In the genomic region with DNA sequence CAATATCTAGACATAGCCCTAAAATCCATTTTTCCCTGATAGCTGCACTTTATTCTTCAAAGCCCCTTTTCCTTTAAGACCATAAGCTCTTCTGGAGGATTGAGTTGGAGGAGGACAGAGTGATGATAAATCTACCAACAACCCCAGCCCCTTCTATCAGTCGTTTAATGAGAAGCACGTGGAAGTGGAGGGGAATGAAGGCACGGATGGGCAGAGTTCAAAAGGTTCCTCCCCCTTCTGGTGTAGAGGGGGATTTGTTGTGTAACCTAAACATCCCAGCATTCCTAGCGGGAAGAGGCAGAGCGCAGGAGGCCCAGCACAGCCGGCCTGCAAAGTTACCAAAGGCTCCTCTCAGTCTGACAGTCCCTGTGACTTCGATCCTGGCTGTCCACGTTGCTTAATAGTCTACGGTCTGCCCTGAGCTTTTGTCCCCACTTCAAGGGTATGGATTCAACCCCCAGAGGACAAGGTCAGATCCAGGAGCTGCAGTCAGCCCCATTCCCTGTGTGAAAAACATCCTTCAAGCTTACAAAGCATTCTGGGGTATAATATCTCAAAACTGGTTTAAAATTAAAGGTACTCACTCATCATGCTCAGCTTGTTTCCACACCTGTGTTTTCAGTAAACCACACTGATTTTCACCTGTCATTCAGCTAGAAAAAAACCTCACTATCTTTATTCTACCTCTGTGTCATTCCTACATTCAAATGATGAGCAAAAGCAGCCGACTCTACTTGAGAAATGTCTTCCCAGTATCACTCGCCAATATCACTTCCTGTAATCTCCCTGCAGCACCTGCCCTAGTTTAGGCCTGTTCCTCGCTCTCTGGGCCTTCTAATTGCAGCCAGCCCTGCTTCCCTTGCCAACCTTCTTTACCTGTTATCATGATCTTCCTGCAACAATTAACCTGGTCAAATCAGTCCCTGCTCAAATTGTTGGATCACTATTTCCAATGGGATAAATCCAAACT, we compare ENCODE assay signal across 1 cellular context.
TF ChIP-seq lines count a peak whose summit lies in the region.

No MANE protein-coding gene starts in this region.

TF ChIP-seq in HepG2, 621 proteins besides CTCF, POLR2A, EP300 and RAD21 (continued from another document and continues in another):
- TF ChIP-seq, protein P1, sequence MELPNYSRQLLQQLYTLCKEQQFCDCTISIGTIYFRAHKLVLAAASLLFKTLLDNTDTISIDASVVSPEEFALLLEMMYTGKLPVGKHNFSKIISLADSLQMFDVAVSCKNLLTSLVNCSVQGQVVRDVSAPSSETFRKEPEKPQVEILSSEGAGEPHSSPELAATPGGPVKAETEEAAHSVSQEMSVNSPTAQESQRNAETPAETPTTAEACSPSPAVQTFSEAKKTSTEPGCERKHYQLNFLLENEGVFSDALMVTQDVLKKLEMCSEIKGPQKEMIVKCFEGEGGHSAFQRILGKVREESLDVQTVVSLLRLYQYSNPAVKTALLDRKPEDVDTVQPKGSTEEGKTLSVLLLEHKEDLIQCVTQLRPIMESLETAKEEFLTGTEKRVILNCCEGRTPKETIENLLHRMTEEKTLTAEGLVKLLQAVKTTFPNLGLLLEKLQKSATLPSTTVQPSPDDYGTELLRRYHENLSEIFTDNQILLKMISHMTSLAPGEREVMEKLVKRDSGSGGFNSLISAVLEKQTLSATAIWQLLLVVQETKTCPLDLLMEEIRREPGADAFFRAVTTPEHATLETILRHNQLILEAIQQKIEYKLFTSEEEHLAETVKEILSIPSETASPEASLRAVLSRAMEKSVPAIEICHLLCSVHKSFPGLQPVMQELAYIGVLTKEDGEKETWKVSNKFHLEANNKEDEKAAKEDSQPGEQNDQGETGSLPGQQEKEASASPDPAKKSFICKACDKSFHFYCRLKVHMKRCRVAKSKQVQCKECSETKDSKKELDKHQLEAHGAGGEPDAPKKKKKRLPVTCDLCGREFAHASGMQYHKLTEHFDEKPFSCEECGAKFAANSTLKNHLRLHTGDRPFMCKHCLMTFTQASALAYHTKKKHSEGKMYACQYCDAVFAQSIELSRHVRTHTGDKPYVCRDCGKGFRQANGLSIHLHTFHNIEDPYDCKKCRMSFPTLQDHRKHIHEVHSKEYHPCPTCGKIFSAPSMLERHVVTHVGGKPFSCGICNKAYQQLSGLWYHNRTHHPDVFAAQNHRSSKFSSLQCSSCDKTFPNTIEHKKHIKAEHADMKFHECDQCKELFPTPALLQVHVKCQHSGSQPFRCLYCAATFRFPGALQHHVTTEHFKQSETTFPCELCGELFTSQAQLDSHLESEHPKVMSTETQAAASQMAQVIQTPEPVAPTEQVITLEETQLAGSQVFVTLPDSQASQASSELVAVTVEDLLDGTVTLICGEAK (IDR thresholded peaks at IDR 0.05): no peak
- TF ChIP-seq, protein P1 (CRISPR knock-in tag; IDR thresholded peaks at IDR 0.05): peak; percentile 73; the same call in 1 of the 2 replicates
- no peak for TF ChIP-seq ZNF557 (CRISPR knock-in tag; IDR thresholded peaks at IDR 0.05)
- TF ChIP-seq, protein P2, sequence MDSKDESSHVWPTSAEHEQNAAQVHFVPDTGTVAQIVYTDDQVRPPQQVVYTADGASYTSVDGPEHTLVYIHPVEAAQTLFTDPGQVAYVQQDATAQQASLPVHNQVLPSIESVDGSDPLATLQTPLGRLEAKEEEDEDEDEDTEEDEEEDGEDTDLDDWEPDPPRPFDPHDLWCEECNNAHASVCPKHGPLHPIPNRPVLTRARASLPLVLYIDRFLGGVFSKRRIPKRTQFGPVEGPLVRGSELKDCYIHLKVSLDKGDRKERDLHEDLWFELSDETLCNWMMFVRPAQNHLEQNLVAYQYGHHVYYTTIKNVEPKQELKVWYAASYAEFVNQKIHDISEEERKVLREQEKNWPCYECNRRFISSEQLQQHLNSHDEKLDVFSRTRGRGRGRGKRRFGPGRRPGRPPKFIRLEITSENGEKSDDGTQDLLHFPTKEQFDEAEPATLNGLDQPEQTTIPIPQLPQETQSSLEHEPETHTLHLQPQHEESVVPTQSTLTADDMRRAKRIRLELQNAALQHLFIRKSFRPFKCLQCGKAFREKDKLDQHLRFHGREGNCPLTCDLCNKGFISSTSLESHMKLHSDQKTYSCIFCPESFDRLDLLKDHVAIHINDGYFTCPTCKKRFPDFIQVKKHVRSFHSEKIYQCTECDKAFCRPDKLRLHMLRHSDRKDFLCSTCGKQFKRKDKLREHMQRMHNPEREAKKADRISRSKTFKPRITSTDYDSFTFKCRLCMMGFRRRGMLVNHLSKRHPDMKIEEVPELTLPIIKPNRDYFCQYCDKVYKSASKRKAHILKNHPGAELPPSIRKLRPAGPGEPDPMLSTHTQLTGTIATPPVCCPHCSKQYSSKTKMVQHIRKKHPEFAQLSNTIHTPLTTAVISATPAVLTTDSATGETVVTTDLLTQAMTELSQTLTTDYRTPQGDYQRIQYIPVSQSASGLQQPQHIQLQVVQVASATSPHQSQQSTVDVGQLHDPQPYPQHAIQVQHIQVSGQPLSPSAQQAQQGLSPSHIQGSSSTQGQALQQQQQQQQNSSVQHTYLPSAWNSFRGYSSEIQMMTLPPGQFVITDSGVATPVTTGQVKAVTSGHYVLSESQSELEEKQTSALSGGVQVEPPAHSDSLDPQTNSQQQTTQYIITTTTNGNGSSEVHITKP (CRISPR knock-in tag; IDR thresholded peaks at IDR 0.05; ENCODE audit: low read depth): peak; percentile 47; the same call in 1 of the 2 replicates
- peak; percentile 81; the same call in 1 of the 2 replicates for TF ChIP-seq ZNF160 (CRISPR knock-in tag; IDR thresholded peaks at IDR 0.05)
- no peak; the same call in 1 of the 2 replicates for TF ChIP-seq ZNF776 (CRISPR knock-in tag; IDR thresholded peaks at IDR 0.05)
- TF ChIP-seq, protein P3, sequence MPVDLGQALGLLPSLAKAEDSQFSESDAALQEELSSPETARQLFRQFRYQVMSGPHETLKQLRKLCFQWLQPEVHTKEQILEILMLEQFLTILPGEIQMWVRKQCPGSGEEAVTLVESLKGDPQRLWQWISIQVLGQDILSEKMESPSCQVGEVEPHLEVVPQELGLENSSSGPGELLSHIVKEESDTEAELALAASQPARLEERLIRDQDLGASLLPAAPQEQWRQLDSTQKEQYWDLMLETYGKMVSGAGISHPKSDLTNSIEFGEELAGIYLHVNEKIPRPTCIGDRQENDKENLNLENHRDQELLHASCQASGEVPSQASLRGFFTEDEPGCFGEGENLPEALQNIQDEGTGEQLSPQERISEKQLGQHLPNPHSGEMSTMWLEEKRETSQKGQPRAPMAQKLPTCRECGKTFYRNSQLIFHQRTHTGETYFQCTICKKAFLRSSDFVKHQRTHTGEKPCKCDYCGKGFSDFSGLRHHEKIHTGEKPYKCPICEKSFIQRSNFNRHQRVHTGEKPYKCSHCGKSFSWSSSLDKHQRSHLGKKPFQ (CRISPR knock-in tag; IDR thresholded peaks at IDR 0.05; ENCODE audit: insufficient replicate concordance): peak; percentile 88
- TF ChIP-seq, protein P4, sequence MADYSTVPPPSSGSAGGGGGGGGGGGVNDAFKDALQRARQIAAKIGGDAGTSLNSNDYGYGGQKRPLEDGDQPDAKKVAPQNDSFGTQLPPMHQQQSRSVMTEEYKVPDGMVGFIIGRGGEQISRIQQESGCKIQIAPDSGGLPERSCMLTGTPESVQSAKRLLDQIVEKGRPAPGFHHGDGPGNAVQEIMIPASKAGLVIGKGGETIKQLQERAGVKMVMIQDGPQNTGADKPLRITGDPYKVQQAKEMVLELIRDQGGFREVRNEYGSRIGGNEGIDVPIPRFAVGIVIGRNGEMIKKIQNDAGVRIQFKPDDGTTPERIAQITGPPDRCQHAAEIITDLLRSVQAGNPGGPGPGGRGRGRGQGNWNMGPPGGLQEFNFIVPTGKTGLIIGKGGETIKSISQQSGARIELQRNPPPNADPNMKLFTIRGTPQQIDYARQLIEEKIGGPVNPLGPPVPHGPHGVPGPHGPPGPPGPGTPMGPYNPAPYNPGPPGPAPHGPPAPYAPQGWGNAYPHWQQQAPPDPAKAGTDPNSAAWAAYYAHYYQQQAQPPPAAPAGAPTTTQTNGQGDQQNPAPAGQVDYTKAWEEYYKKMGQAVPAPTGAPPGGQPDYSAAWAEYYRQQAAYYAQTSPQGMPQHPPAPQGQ (CRISPR knock-in tag; IDR thresholded peaks at IDR 0.05; ENCODE audit: borderline replicate concordance): no peak
- peak; percentile 73; the same call in 1 of the 2 replicates for TF ChIP-seq DNMT3B (CRISPR knock-in tag; conservative IDR thresholded peaks at IDR 0.05)
- TF ChIP-seq ZNF143 (CRISPR knock-in tag; IDR thresholded peaks at IDR 0.05): peak; percentile 91
- TF ChIP-seq DPF2 (CRISPR knock-in tag; IDR thresholded peaks at IDR 0.05; ENCODE audit: borderline replicate concordance, low read depth): 0 out of 2 replicates have a peak, but pooled peaks have one; percentile 71
- no peak for TF ChIP-seq ZNF33A (CRISPR knock-in tag; IDR thresholded peaks at IDR 0.05; ENCODE audit: borderline replicate concordance)
- TF ChIP-seq, protein P5, sequence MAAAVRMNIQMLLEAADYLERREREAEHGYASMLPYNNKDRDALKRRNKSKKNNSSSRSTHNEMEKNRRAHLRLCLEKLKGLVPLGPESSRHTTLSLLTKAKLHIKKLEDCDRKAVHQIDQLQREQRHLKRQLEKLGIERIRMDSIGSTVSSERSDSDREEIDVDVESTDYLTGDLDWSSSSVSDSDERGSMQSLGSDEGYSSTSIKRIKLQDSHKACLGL (CRISPR knock-in tag; IDR thresholded peaks at IDR 0.05): no peak
- TF ChIP-seq PRPF4 (IDR thresholded peaks at IDR 0.05; ENCODE audit: low read depth, low read length, poor library complexity, severe bottlenecking): no peak
- no peak for TF ChIP-seq ZNF484 (CRISPR knock-in tag; IDR thresholded peaks at IDR 0.05; ENCODE audit: borderline replicate concordance, low read depth)
- no peak for TF ChIP-seq ZNF549 (CRISPR knock-in tag; IDR thresholded peaks at IDR 0.05)
- TF ChIP-seq SSRP1 (CRISPR knock-in tag; IDR thresholded peaks at IDR 0.05): no peak
- TF ChIP-seq JARID2 (CRISPR knock-in tag; IDR thresholded peaks at IDR 0.05; ENCODE audit: insufficient replicate concordance): no peak
- peak; percentile 53; the same call in 1 of the 2 replicates for TF ChIP-seq ATF1 (CRISPR knock-in tag; IDR thresholded peaks at IDR 0.05)
- peak; percentile 75 for TF ChIP-seq MED8 (CRISPR knock-in tag; IDR thresholded peaks at IDR 0.05; ENCODE audit: insufficient replicate concordance)
- peak; percentile 95 for TF ChIP-seq HNF4G (IDR thresholded peaks at IDR 0.05; ENCODE audit: borderline replicate concordance, low read depth, low read length)
- peak; percentile 83 for TF ChIP-seq HNF4G (CRISPR knock-in tag; IDR thresholded peaks at IDR 0.05; ENCODE audit: borderline replicate concordance, low read depth)
- no peak; the same call in 1 of the 2 replicates for TF ChIP-seq NFYC (CRISPR knock-in tag; IDR thresholded peaks at IDR 0.05)
- peak; percentile 93 for TF ChIP-seq SKI (IDR thresholded peaks at IDR 0.05; ENCODE audit: partially characterized antibody)
- no peak for TF ChIP-seq ZNF180 (CRISPR knock-in tag; IDR thresholded peaks at IDR 0.05; ENCODE audit: borderline replicate concordance, low read depth)
- TF ChIP-seq, protein P6, sequence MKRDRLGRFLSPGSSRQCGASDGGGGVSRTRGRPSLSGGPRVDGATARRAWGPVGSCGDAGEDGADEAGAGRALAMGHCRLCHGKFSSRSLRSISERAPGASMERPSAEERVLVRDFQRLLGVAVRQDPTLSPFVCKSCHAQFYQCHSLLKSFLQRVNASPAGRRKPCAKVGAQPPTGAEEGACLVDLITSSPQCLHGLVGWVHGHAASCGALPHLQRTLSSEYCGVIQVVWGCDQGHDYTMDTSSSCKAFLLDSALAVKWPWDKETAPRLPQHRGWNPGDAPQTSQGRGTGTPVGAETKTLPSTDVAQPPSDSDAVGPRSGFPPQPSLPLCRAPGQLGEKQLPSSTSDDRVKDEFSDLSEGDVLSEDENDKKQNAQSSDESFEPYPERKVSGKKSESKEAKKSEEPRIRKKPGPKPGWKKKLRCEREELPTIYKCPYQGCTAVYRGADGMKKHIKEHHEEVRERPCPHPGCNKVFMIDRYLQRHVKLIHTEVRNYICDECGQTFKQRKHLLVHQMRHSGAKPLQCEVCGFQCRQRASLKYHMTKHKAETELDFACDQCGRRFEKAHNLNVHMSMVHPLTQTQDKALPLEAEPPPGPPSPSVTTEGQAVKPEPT (CRISPR knock-in tag; IDR thresholded peaks at IDR 0.05; ENCODE audit: low read depth): peak; percentile 50; the same call in 1 of the 2 replicates
- TF ChIP-seq PLRG1 (conservative IDR thresholded peaks at IDR 0.05): no peak
- TF ChIP-seq ZNF709 (CRISPR knock-in tag; IDR thresholded peaks at IDR 0.05): peak; percentile 90
- peak; percentile 75 for TF ChIP-seq NR2F6 (IDR thresholded peaks at IDR 0.05)
- peak; percentile 83 for TF ChIP-seq NR2F6 (CRISPR knock-in tag; IDR thresholded peaks at IDR 0.05)
- peak; percentile 64 for TF ChIP-seq ONECUT2 (CRISPR knock-in tag; IDR thresholded peaks at IDR 0.05)
- TF ChIP-seq ZNF136 (CRISPR knock-in tag; IDR thresholded peaks at IDR 0.05; ENCODE audit: low read depth): 0 out of 2 replicates have a peak, but pooled peaks have one; percentile 63
- TF ChIP-seq SP4 (CRISPR knock-in tag; IDR thresholded peaks at IDR 0.05): peak; percentile 52; the same call in 1 of the 2 replicates
- peak; percentile 97 for TF ChIP-seq HNF4A (CRISPR knock-in tag; IDR thresholded peaks at IDR 0.05)
- TF ChIP-seq ZNF883 (CRISPR knock-in tag; IDR thresholded peaks at IDR 0.05; ENCODE audit: not compliant biosample characterization): no peak
- peak; percentile 52 for TF ChIP-seq ETV5 (CRISPR knock-in tag; IDR thresholded peaks at IDR 0.05; ENCODE audit: borderline replicate concordance)
- peak; percentile 80; the same call in 1 of the 2 replicates for TF ChIP-seq HDAC1 (CRISPR knock-in tag; IDR thresholded peaks at IDR 0.05)
- no peak for TF ChIP-seq GABPA (IDR thresholded peaks at IDR 0.05; ENCODE audit: low read depth, low read length)
- TF ChIP-seq GABPA (CRISPR knock-in tag; IDR thresholded peaks at IDR 0.05; ENCODE audit: low read depth): no peak; the same call in 1 of the 2 replicates
- TF ChIP-seq SNAPC2 (CRISPR knock-in tag; IDR thresholded peaks at IDR 0.05): peak; percentile 88; the same call in 1 of the 2 replicates
